10 cellular contexts compared by ENCODE assay signal in genomic region chr2:46848446-46848845, GRCh38.
DNase-seq lines count a peak whose midpoint lies in the region; ATAC-seq and TF ChIP-seq lines count a peak whose summit lies in the region.
"Had no signal": no experiment of that assay in that cellular context is flagged by ENCODE, and none has a peak within 500 bp of the region (broad histone marks: within the 10 kb centered on the region; RNA-seq: fewer than 3 reads in every experiment).

No MANE protein-coding gene starts in this region.

- no peaks in the 10 kb centered on the region for H3K36me3 Mint-ChIP-seq in chondrocyte (ENCODE audit: low read depth)
- H3K36me3 Mint-ChIP-seq: activated naive CD8-positive, alpha-beta T cell treated with anti-CD3 and anti-CD28 coated beads, Interleukin-2, amount 10 ng/mL, durations not matched to agents 7 days and 5 days had no signal

- peaks cover 4% of the 10 kb centered on the region for H3K9me3 Mint-ChIP-seq in chondrocyte (ENCODE audit: low read depth)
- H3K9me3 Mint-ChIP-seq: activated naive CD8-positive, alpha-beta T cell treated with anti-CD3 and anti-CD28 coated beads, Interleukin-2, amount 10 ng/mL, durations not matched to agents 7 days and 5 days had no signal

- H3K27ac ChIP-seq in heart right ventricle (peak overlapping the region; percentile 85 to 96 (median 92)), muscle layer of duodenum (ENCODE audit: low read length) (peak overlapping the region; percentile 96), aorta (ENCODE audit: low read depth in 1 of 2, low read length in 2 of 2) (peak overlapping the region in 1 of 2 donors; percentile 16)

- peaks cover 76% of the 10 kb centered on the region for H3K4me1 Mint-ChIP-seq in chondrocyte (ENCODE audit: low read depth)
- H3K4me1 Mint-ChIP-seq: activated naive CD8-positive, alpha-beta T cell treated with anti-CD3 and anti-CD28 coated beads, Interleukin-2, amount 10 ng/mL, durations not matched to agents 7 days and 5 days had no signal

- ATAC-seq in heart right ventricle (no peak), Right ventricle myocardium superior (ENCODE audit: poor library complexity) (no peak), aorta (ENCODE audit: low FRiP score) (peak; percentile 23), GM19463 (IDR thresholded peaks at IDR 0.05; ENCODE audit: unreplicated experiment) (no peak), HG03175 (IDR thresholded peaks at IDR 0.05; ENCODE audit: unreplicated experiment) (no peak)
- ATAC-seq: activated CD4-positive, CD25-positive, alpha-beta regulatory T cell treated with anti-CD3 and anti-CD28 coated beads, Interleukin-2, amount 50 U/mL, for 24 hours had no signal

- no peaks in the 10 kb centered on the region for H3K27me3 ChIP-seq in heart right ventricle
- H3K27me3 ChIP-seq in muscle layer of duodenum (ENCODE audit: low read depth, low read length) = no peaks in the 10 kb centered on the region
- no peaks in the 10 kb centered on the region for H3K27me3 ChIP-seq in aorta (ENCODE audit: control insufficient read depth in 1 of 2, insufficient read depth in 2 of 2, low read length in 1 of 2)

- H3K4me3 Mint-ChIP-seq in chondrocyte (ENCODE audit: unreplicated experiment) = no peak overlapping the region
- H3K4me3 Mint-ChIP-seq: activated naive CD8-positive, alpha-beta T cell treated with anti-CD3 and anti-CD28 coated beads, Interleukin-2, amount 10 ng/mL, durations not matched to agents 7 days and 5 days had no signal

- H3K36me3 ChIP-seq in heart right ventricle = no peaks in the 10 kb centered on the region
- peaks cover 0 to 5% of the 10 kb centered on the region in 2 donors for H3K36me3 ChIP-seq in muscle layer of duodenum (ENCODE audit: control insufficient read depth in 1 of 2, insufficient read depth in 2 of 2, low read length in 2 of 2)
- H3K36me3 ChIP-seq in aorta (ENCODE audit: control insufficient read depth in 1 of 2, insufficient read depth in 2 of 2, low read length in 1 of 2) = no peaks in the 10 kb centered on the region

- peak overlapping the region; percentile 96 for H3K27ac Mint-ChIP-seq in chondrocyte (ENCODE audit: unreplicated experiment)
- H3K27ac Mint-ChIP-seq: activated naive CD8-positive, alpha-beta T cell treated with anti-CD3 and anti-CD28 coated beads, Interleukin-2, amount 10 ng/mL, durations not matched to agents 7 days and 5 days had no signal

- no peaks in the 10 kb centered on the region for H3K27me3 Mint-ChIP-seq in chondrocyte (ENCODE audit: low read depth)

- WGBS in heart right ventricle, 2 donors = 31 to 33% methylated on average over 6 of the region's 6 CpGs
- WGBS in aorta, 2 donors = 11 to 20% methylated on average over 6 of the region's 6 CpGs

- H3K4me3 ChIP-seq in heart right ventricle (no peak overlapping the region), muscle layer of duodenum (ENCODE audit: low read depth in 1 of 2, low read length in 2 of 2) (peak overlapping the region in 1 of 2 donors; percentile 37), aorta (ENCODE audit: low read length in 2 of 2) (no peak overlapping the region)

- TF ChIP-seq CTCF in heart right ventricle (IDR thresholded peaks at IDR 0.05) = no peak
- no peak for TF ChIP-seq CTCF in chondrocyte (IDR thresholded peaks at IDR 0.05)

- intact Hi-C loops in heart right ventricle (cut with DNase I) = loop anchor here in 2 of 10 donors (5.0 kb wide), 1 partner anchor 36 kb away; no protein-coding TSS in a partner anchor
- intact Hi-C loops in Right ventricle myocardium superior (cut with DNase I) = loop anchor here (5.0 kb wide), 1 partner anchor 36 kb away; no protein-coding TSS in a partner anchor
- intact Hi-C loops in aorta (cut with DNase I) = loop anchor here in 1 of 2 donors (5.0 kb wide), 1 partner anchor 36 kb away; no protein-coding TSS in a partner anchor

- H3K9me3 ChIP-seq in heart right ventricle (peaks cover 0 to 6% (median 0%) of the 10 kb centered on the region in 11 donors), muscle layer of duodenum (ENCODE audit: control insufficient read depth in 1 of 2, low read length in 2 of 2) (no peaks in the 10 kb centered on the region), aorta (ENCODE audit: control insufficient read depth, low read length) (no peaks in the 10 kb centered on the region)

- peaks cover 44 to 71% (median 65%) of the 10 kb centered on the region in 9 donors for H3K4me1 ChIP-seq in heart right ventricle
- peaks cover 38 to 48% of the 10 kb centered on the region in 2 donors for H3K4me1 ChIP-seq in muscle layer of duodenum (ENCODE audit: control insufficient read depth in 1 of 2, insufficient read depth in 2 of 2, low read length in 2 of 2)
- H3K4me1 ChIP-seq in aorta (ENCODE audit: control insufficient read depth in 1 of 2, insufficient read depth in 2 of 2, low read length in 2 of 2) = peaks cover 4 to 21% of the 10 kb centered on the region in 2 donors

- no peak for DNase-seq in heart right ventricle
- DNase-seq in Right ventricle myocardium superior = no peak
- no peak for DNase-seq in chondrocyte (ENCODE audit: low spot score)
- peak in 1 of 2 donors; percentile 65 for DNase-seq in aorta
- no peak for DNase-seq in hypothalamus (lab: John Stamatoyannopoulos, UW)
- DNase-seq: activated naive CD8-positive, alpha-beta T cell treated with anti-CD3 and anti-CD28 coated beads, Interleukin-2, amount 10 ng/mL, durations not matched to agents 7 days and 5 days had no signal
